ENCODE assay signal across 13 cellular contexts in genomic region chr14:94388027-94388895, GRCh38. TPM values are rescaled to one million over a fixed set of nuclear protein-coding genes. Genes with fewer than 3 reads are reported as not detected.
DNase-seq lines count a peak whose midpoint lies in the region; ATAC-seq and TF ChIP-seq lines count a peak whose summit lies in the region.
"Had no signal": no experiment of that assay in that cellular context is flagged by ENCODE, and none has a peak within 500 bp of the region (broad histone marks: within the 10 kb centered on the region; RNA-seq: fewer than 3 reads in every experiment).

TSS of gene SERPINA1 (minus strand) at chr14:94388602. CDS start at chr14:94383237, 5,365 bp downstream.

- H3K9me3 Mint-ChIP-seq in activated naive CD8-positive, alpha-beta T cell treated with anti-CD3 and anti-CD28 coated beads for 36 hours = no peaks in the 10 kb centered on the region

- WGBS in SK-N-SH (ENCODE audit: low lambda C conversion rate) = 75% methylated on average over 6 of the region's 21 CpGs

- H3K4me1 ChIP-seq in SK-N-SH (ENCODE audit: control insufficient read depth in 1 of 2, insufficient read depth in 2 of 2, low read depth in 1 of 2, low read length in 1 of 2) (peaks cover 0 to 12% of the 10 kb centered on the region in 2 experiments; a peak in 1 of 4 replicates), right atrium auricular region (no peaks in the 10 kb centered on the region)

- TF ChIP-seq CTCF in SK-N-SH (IDR thresholded peaks at IDR 0.05) (no peak), right atrium auricular region (IDR thresholded peaks at IDR 0.05) (no peak)

- no peaks in the 10 kb centered on the region for H3K9me3 ChIP-seq in SK-N-SH
- no peaks in the 10 kb centered on the region for H3K9me3 ChIP-seq in right atrium auricular region

- H3K27me3 Mint-ChIP-seq in activated naive CD8-positive, alpha-beta T cell treated with anti-CD3 and anti-CD28 coated beads for 36 hours = no peaks in the 10 kb centered on the region

- H3F3A ChIP-seq in SK-N-SH (replicated peaks; ENCODE audit: insufficient read depth) = peaks cover 5% of the 10 kb centered on the region

- H3K4me2 ChIP-seq in SK-N-SH = no peak within 1 kb of the TSS

- no peak within 1 kb of the TSS for H3K4me3 ChIP-seq in H7 (ENCODE audit: insufficient read depth, low read depth, low read length)
- no peak within 1 kb of the TSS for H3K4me3 ChIP-seq in SK-N-SH (ENCODE audit: low read depth in 2 of 2, low read length in 1 of 2)
- no peak within 1 kb of the TSS for H3K4me3 ChIP-seq in skeletal muscle cell (ENCODE audit: low read depth, low read length)
- H3K4me3 ChIP-seq in right atrium auricular region = no peak within 1 kb of the TSS

- no peak within 1 kb of the TSS for H3K4me3 Mint-ChIP-seq in activated naive CD8-positive, alpha-beta T cell treated with anti-CD3 and anti-CD28 coated beads for 36 hours

- no peak for TF ChIP-seq RAD21 in SK-N-SH (IDR thresholded peaks at IDR 0.05; ENCODE audit: low read length)

- no peak for TF ChIP-seq EP300 in SK-N-SH (IDR thresholded peaks at IDR 0.05; ENCODE audit: borderline replicate concordance in 1 of 2, low read depth in 1 of 2, low read length in 1 of 2)

- H3K36me3 ChIP-seq in H7 (replicated peaks; ENCODE audit: control insufficient read depth, insufficient read depth, low read length) (no peaks in the 10 kb centered on the region), SK-N-SH (replicated peaks in 1 of 2; ENCODE audit: control insufficient read depth in 1 of 2, insufficient read depth in 2 of 2, low read length in 1 of 2) (no peaks in the 10 kb centered on the region), right atrium auricular region (no peaks in the 10 kb centered on the region)

- H3K79me2 ChIP-seq in SK-N-SH (ENCODE audit: insufficient read depth) = no peaks in the 10 kb centered on the region

- ATAC-seq in GM21381 (IDR thresholded peaks at IDR 0.05; ENCODE audit: unreplicated experiment) (no peak), HG03139 (IDR thresholded peaks at IDR 0.05; ENCODE audit: unreplicated experiment) (no peak)

- DNase-seq in H7 = peak; percentile 36
- no peak for DNase-seq in SK-N-SH
- peak; percentile 78 for DNase-seq in glomerular visceral epithelial cell (ENCODE audit: extremely low spot score)
- peak; percentile 27 for DNase-seq in skeletal muscle cell (ENCODE audit: low read depth)
- DNase-seq in right atrium auricular region (ENCODE audit: low spot score) = no peak
- no peak for DNase-seq in activated naive CD8-positive, alpha-beta T cell treated with anti-CD3 and anti-CD28 coated beads for 36 hours
- DNase-seq: activated naive CD4-positive, alpha-beta T cell treated with anti-CD3 and anti-CD28 coated beads, Interleukin-2, amount 50 U/mL, for 16 hours; effector CD4-positive, alpha-beta T cell; KG1; NCI-H345 had no signal

- H3K27me3 ChIP-seq in H7 (ENCODE audit: control insufficient read depth, insufficient read depth, low read length) = no peaks in the 10 kb centered on the region
- no peaks in the 10 kb centered on the region for H3K27me3 ChIP-seq in SK-N-SH (ENCODE audit: insufficient read depth)
- no peaks in the 10 kb centered on the region for H3K27me3 ChIP-seq in right atrium auricular region

- no peak within 1 kb of the TSS for H2AFZ ChIP-seq in SK-N-SH (ENCODE audit: low read depth)

- H3K9ac ChIP-seq in SK-N-SH = no peak within 1 kb of the TSS

- no peak within 1 kb of the TSS for H3K27ac Mint-ChIP-seq in activated naive CD8-positive, alpha-beta T cell treated with anti-CD3 and anti-CD28 coated beads for 36 hours

- H3K27ac ChIP-seq in SK-N-SH (ENCODE audit: low read depth in 2 of 2, low read length in 1 of 2) (no peak within 1 kb of the TSS), right atrium auricular region (no peak within 1 kb of the TSS)

- no peaks in the 10 kb centered on the region for H4K20me1 ChIP-seq in SK-N-SH (ENCODE audit: insufficient read depth)

- H3K36me3 Mint-ChIP-seq in activated naive CD8-positive, alpha-beta T cell treated with anti-CD3 and anti-CD28 coated beads for 36 hours = no peaks in the 10 kb centered on the region

- H3K9me2 ChIP-seq in SK-N-SH = no peaks in the 10 kb centered on the region

- H3K4me1 Mint-ChIP-seq in activated naive CD8-positive, alpha-beta T cell treated with anti-CD3 and anti-CD28 coated beads for 36 hours = peaks cover 18% of the 10 kb centered on the region

- CTCF ChIA-PET in SK-N-SH (lab: Yijun Ruan, JAX) = no interaction called here

- POLR2A ChIA-PET in SK-N-SH (lab: Yijun Ruan, JAX) = no interaction called here

TF ChIP-seq in SK-N-SH, 30 proteins besides CTCF, POLR2A, EP300 and RAD21:
- TF ChIP-seq FOSL2 (IDR thresholded peaks at IDR 0.05; ENCODE audit: borderline replicate concordance, low read depth) (peak; percentile 27; the same call in 1 of the 2 replicates), JUND (IDR thresholded peaks at IDR 0.05) (no peak)
TF ChIP-seq in SK-N-SH: peak in this region for 1.

RNA-seq across cellular contexts. Expression of gene SERPINA1, which starts in this region (rescaled TPM):
- 0.18 TPM in 1 of 2 replicates, not detected in the other for total RNA-seq in H7 (2014; rRNA removed; shearing (Covaris generic))
- polyA plus RNA-seq in SK-N-SH (2012; rRNA removed) = 10.5 and 11.3 TPM in 2 replicates
- 9.8 and 10.6 TPM in 2 replicates for polyA plus RNA-seq in SK-N-SH (2012; cell fraction: cytosol; rRNA removed)
- 4.5 and 6.2 TPM in 2 replicates for polyA plus RNA-seq in SK-N-SH (2012; cell fraction: nucleus; rRNA removed)
- 1 to 10 TPM; 2.4 to 8.8 TPM for total RNA-seq in right atrium auricular region
- 1 to 10 TPM; 1.1 to 1.3 TPM for total RNA-seq in activated naive CD8-positive, alpha-beta T cell treated with anti-CD3 and anti-CD28 coated beads for 36 hours
- polyA plus RNA-seq: neural cell had no signal

Comparison
In these comparisons a context has a peak if more than half of its experiments do, and no peak if none do; other contexts are left out.
1. Peak in DNase-seq in H7; RNA of the gene not detected or under 1 TPM.
2. DNase-seq: peak in glomerular visceral epithelial cell (single experiment) and skeletal muscle cell (single experiment); none in SK-N-SH (single experiment), right atrium auricular region (single experiment) and activated naive CD8-positive, alpha-beta T cell treated with anti-CD3 and anti-CD28 coated beads for 36 hours (single experiment).